Comparison of ENCODE assay signal across 8 cellular contexts in the genomic region with DNA sequence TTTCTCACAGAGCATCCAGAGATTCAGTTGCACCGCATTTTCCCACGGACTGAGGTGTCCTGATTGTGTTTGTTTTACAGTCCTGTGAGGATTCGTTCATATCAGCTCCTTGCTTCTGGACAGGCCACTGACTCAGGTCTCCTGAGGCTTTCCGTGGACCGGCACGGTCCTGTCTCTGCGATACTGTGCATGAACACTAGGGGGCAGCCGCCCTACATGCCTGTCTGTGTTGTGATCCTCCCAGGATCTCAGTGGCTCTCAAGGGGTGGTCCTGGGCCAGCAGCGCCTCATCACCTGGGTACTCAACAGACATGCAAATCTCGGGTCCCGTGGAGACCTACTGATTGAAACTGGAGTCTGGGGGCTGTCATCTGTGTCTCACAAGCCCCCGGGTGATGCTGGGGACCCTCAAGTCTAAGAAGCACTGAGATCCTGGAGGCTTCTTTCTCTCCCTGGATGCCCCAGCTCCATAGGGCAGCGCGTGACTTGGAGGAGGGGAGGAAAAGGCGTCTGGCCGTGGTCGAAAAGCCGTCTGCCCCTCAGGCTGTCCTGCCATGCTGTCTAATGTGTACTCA. TPM values are rescaled to one million over a fixed set of nuclear protein-coding genes. Genes with fewer than 3 reads are reported as not detected.
DNase-seq lines count a peak whose midpoint lies in the region; ATAC-seq and TF ChIP-seq lines count a peak whose summit lies in the region.

No MANE protein-coding gene starts in this region.

- POLR2A ChIA-PET in A673 (lab: Charles Lee; ENCODE audit: low non-redundant PET) = no interaction called here

- peak; percentile 95 for TF ChIP-seq CTCF in A673 (conservative IDR thresholded peaks at IDR 0.05; ENCODE audit: low read depth, low read length)

- peak; percentile 75 for ATAC-seq in GM18502 (IDR thresholded peaks at IDR 0.05; ENCODE audit: poor library complexity, unreplicated experiment)
- ATAC-seq in HG03108 (IDR thresholded peaks at IDR 0.05; ENCODE audit: unreplicated experiment) = peak; percentile 34

- peak overlapping the region; percentile 17 for H3K56ac ChIP-seq in mesendoderm (ENCODE audit: low read length)

- H4K5ac ChIP-seq in mesendoderm (ENCODE audit: low read length) = no peak overlapping the region

- H3K27ac ChIP-seq in A673 (ENCODE audit: low read depth, low read length, poor library complexity, severe bottlenecking) = no peak overlapping the region
- no peak overlapping the region for H3K27ac ChIP-seq in effector memory CD4-positive, alpha-beta T cell (ENCODE audit: insufficient read depth, low read length, poor library complexity, severe bottlenecking)
- H3K27ac ChIP-seq in mesendoderm (ENCODE audit: low read depth, low read length) = no peak overlapping the region

- no peak overlapping the region for H3K9ac ChIP-seq in mesendoderm (ENCODE audit: low read length)

- no peaks in the 10 kb centered on the region for H3K9me3 ChIP-seq in A673 (ENCODE audit: low read depth, low read length, poor library complexity, severe bottlenecking)
- no peaks in the 10 kb centered on the region for H3K9me3 ChIP-seq in effector memory CD4-positive, alpha-beta T cell (ENCODE audit: control insufficient read depth, low read length)

- no peak overlapping the region for H3K23ac ChIP-seq in mesendoderm (ENCODE audit: low read length)

- no peak overlapping the region for H3K4ac ChIP-seq in mesendoderm (ENCODE audit: low read depth, low read length)

- no peaks in the 10 kb centered on the region for H3K79me2 ChIP-seq in mesendoderm (ENCODE audit: control insufficient read depth, insufficient read depth, low read length)

- no TSS peak for BruUV-seq in A673 (replicated peaks; lab: Mats Ljungman, UMichigan)

- whole genome bisulfite sequencing in mesendoderm (ENCODE audit: extremely low coverage, insufficient coverage, low lambda C conversion rate) = no CpG with 5 or more reads among the region's 18 CpGs

- intact Hi-C loops in A673 (cut with micrococcal nuclease; ENCODE audit: unreplicated experiment) = loop anchor here (1.0 to 10.0 kb wide), 4 partner anchors 147 to 427 kb away; partner anchors contain the start of gene IL18R1

- H2BK5ac ChIP-seq in mesendoderm (ENCODE audit: low read length) = no peak overlapping the region

- H2AK5ac ChIP-seq in mesendoderm (ENCODE audit: low read length) = no peak overlapping the region

- H3K4me1 ChIP-seq in A673 (ENCODE audit: insufficient read depth, low read length, poor library complexity, severe bottlenecking) (no peaks in the 10 kb centered on the region), mesendoderm (ENCODE audit: control insufficient read depth, low read depth, low read length) (no peaks in the 10 kb centered on the region)
- peaks cover 3% of the 10 kb centered on the region for H3K4me1 ChIP-seq in effector memory CD4-positive, alpha-beta T cell (ENCODE audit: control insufficient read depth, insufficient read depth, low read length, poor library complexity, severe bottlenecking)

- H3K27me3 ChIP-seq in A673 (replicated peaks; ENCODE audit: insufficient read depth, low read depth, low read length, poor library complexity) = no peaks in the 10 kb centered on the region
- H3K27me3 ChIP-seq in effector memory CD4-positive, alpha-beta T cell (replicated peaks; ENCODE audit: control insufficient read depth, insufficient read depth, low read length, poor library complexity, severe bottlenecking) = no peaks in the 10 kb centered on the region
- H3K27me3 ChIP-seq in mesendoderm (ENCODE audit: insufficient read depth, low read length, poor library complexity) = no peaks in the 10 kb centered on the region

- CTCF ChIA-PET in A673 (lab: Charles Lee) = interaction anchor here (0.6 to 1.1 kb wide), 4 partner anchors 68 to 431 kb away, joined by 3 to 9 read pairs (median 4); no protein-coding TSS in a partner anchor

- H2BK15ac ChIP-seq in mesendoderm (replicated peaks; ENCODE audit: low read depth) = no peak overlapping the region

- H3K4me2 ChIP-seq in mesendoderm (ENCODE audit: low read length) = no peak overlapping the region

- H3K36me3 ChIP-seq in A673 (ENCODE audit: insufficient read depth, low read length, poor library complexity, severe bottlenecking) (no peaks in the 10 kb centered on the region), mesendoderm (ENCODE audit: control insufficient read depth, insufficient read depth, low read length) (no peaks in the 10 kb centered on the region)
- H3K36me3 ChIP-seq in effector memory CD4-positive, alpha-beta T cell (ENCODE audit: control insufficient read depth, insufficient read depth, low read length) = no peaks in the 10 kb centered on the region

- no peaks in the 10 kb centered on the region for H3K79me1 ChIP-seq in mesendoderm (ENCODE audit: low read length)

- no peak overlapping the region for H3K4me3 ChIP-seq in A673 (ENCODE audit: low read depth, low read length, poor library complexity, severe bottlenecking)
- no peak overlapping the region for H3K4me3 ChIP-seq in effector memory CD4-positive, alpha-beta T cell (ENCODE audit: insufficient read depth, low read depth, low read length, poor library complexity, severe bottlenecking)
- no peak overlapping the region for H3K4me3 ChIP-seq in mesendoderm (ENCODE audit: low read length)

- no peak overlapping the region for H4K8ac ChIP-seq in mesendoderm (ENCODE audit: low read depth, low read length)

- DNase-seq in A673 (ENCODE audit: low spot score) = peak; percentile 71
- peak; percentile 82 for DNase-seq in NCI-H82 (lab: John Stamatoyannopoulos, UW)
- peak; percentile 97 for DNase-seq in activated CD8-positive, alpha-beta memory T cell treated with anti-CD3 and anti-CD28 coated beads for 24 hours
- DNase-seq in effector memory CD4-positive, alpha-beta T cell = peak; percentile 54 to 74 (median 59)
- peak; percentile 85 for DNase-seq in mesendoderm
- DNase-seq in stimulated activated CD8-positive, alpha-beta memory T cell treated with anti-CD3 and anti-CD28 coated beads, Interleukin-15, amount 100 ng/mL, for 24 hours (ENCODE audit: low read depth) = peak; percentile 70

- H2BK120ac ChIP-seq in mesendoderm (ENCODE audit: low read depth, low read length) = no peak overlapping the region

- no peak overlapping the region for H3K18ac ChIP-seq in mesendoderm (ENCODE audit: low read length)

RNA-seq across cellular contexts. Expression of gene IL1R2, which starts 28.9 kb away (rescaled TPM):
- not detected in 2 replicates for total RNA-seq in A673 (2021)
- 0.11 TPM for polyA plus RNA-seq in mesendoderm (2013, experiment 1 of 2)
- 0.25 TPM for polyA plus RNA-seq in mesendoderm (2013, experiment 2 of 2)
